21 cellular contexts compared by ENCODE assay signal in genomic region chr6:169850746-169851145, GRCh38.
DNase-seq lines count a peak whose midpoint lies in the region; ATAC-seq, FAIRE-seq and TF ChIP-seq lines count a peak whose summit lies in the region.
"Had no signal": no experiment of that assay in that cellular context is flagged by ENCODE, and none has a peak within 500 bp of the region (broad histone marks: within the 10 kb centered on the region; RNA-seq: fewer than 3 reads in every experiment).

No MANE protein-coding gene starts in this region.

- ATAC-seq in activated CD8-positive, alpha-beta memory T cell treated with anti-CD3 and anti-CD28 coated beads, Interleukin-2, amount 10 ng/mL, durations not matched to agents 7 days and 5 days, result no peak
- ATAC-seq: CD8-positive, alpha-beta T cell; K562 had no signal

- FAIRE-seq in H54 (lab: Jason Lieb, UNC), result no peak
- FAIRE-seq: GM12892, H1, K562 had no signal

- H3K27ac ChIP-seq in colonic mucosa (no peak overlapping the region), neuronal stem cell (replicated peaks; ENCODE audit: low read length) (no peak overlapping the region), testis (no peak overlapping the region)

- H3K27me3 ChIP-seq in colonic mucosa (no peaks in the 10 kb centered on the region), neuronal stem cell (ENCODE audit: control insufficient read depth in 3 of 3, insufficient read depth in 3 of 3, low read depth in 1 of 3, low read length in 3 of 3) (peaks cover 0 to 15% (median 0%) of the 10 kb centered on the region in 3 experiments), testis (no peaks in the 10 kb centered on the region)

- no peak overlapping the region for H2AFZ ChIP-seq in neuronal stem cell (ENCODE audit: low read length)

- CTCF ChIA-PET in activated CD8-positive, alpha-beta memory T cell treated with anti-CD3 and anti-CD28 coated beads, Interleukin-2, amount 10 ng/mL, durations not matched to agents 7 days and 5 days (lab: Charles Lee), result interaction anchor here (1.1 kb wide), 1 partner anchor 19 kb away, joined by 3 read pairs; no protein-coding TSS in a partner anchor

- H3K14ac ChIP-seq in neuronal stem cell (ENCODE audit: low read length), result no peak overlapping the region

- WGBS in neuronal stem cell (ENCODE audit: extremely low coverage in 2 of 2, insufficient read length in 2 of 2, insufficient replicate concordance in 1 of 2), 2 donors, result no CpG with 5 or more reads among the region's 13 CpGs
- WGBS in testis, 2 donors, result 87 to 95% methylated on average over 11 to 13 of the region's 13 CpGs

- peaks cover 2% of the 10 kb centered on the region for H3K27me3 Mint-ChIP-seq in activated CD8-positive, alpha-beta memory T cell treated with anti-CD3 and anti-CD28 coated beads, Interleukin-2, amount 10 ng/mL, durations not matched to agents 7 days and 5 days
- H3K27me3 Mint-ChIP-seq in T-helper 2 cell treated with Interferon-gamma antibody and Interleukin-4, amounts not matched to agents 5 μg/mL and 100 μg/mL, for 36 hours (ENCODE audit: low read depth), result no peaks in the 10 kb centered on the region

- intact Hi-C loops in colonic mucosa (cut with DNase I) (no loop called here), testis (cut with DNase I; ENCODE audit: low total_unique reads) (no loop called here)

- H3K4me1 Mint-ChIP-seq in activated CD8-positive, alpha-beta memory T cell treated with anti-CD3 and anti-CD28 coated beads, Interleukin-2, amount 10 ng/mL, durations not matched to agents 7 days and 5 days, result no peaks in the 10 kb centered on the region
- no peaks in the 10 kb centered on the region for H3K4me1 Mint-ChIP-seq in T-helper 2 cell treated with Interferon-gamma antibody and Interleukin-4, amounts not matched to agents 5 μg/mL and 100 μg/mL, for 36 hours (ENCODE audit: low read depth)

- H3K36me3 ChIP-seq in colonic mucosa (no peaks in the 10 kb centered on the region), neuronal stem cell (replicated peaks in 1 of 2; ENCODE audit: control insufficient read depth in 2 of 2, insufficient read depth in 2 of 2, low read length in 2 of 2) (no peaks in the 10 kb centered on the region), testis (ENCODE audit: low read depth, missing control alignments) (no peaks in the 10 kb centered on the region)

- no peak overlapping the region for H3K4ac ChIP-seq in neuronal stem cell (ENCODE audit: low read length)

- no peak overlapping the region for H2BK12ac ChIP-seq in neuronal stem cell (ENCODE audit: low read length)

- H2BK15ac ChIP-seq in neuronal stem cell (ENCODE audit: low read length), result no peak overlapping the region

- no peak overlapping the region for H2BK5ac ChIP-seq in neuronal stem cell (ENCODE audit: low read length)

- no peak overlapping the region for H3K23ac ChIP-seq in neuronal stem cell (ENCODE audit: low read depth, low read length, poor library complexity)

- H3K9me3 ChIP-seq in colonic mucosa, result no peaks in the 10 kb centered on the region
- peaks cover 0 to 4% of the 10 kb centered on the region in 2 donors for H3K9me3 ChIP-seq in neuronal stem cell (replicated peaks in 1 of 2; ENCODE audit: control insufficient read depth in 2 of 2, insufficient read depth in 1 of 2, low read depth in 1 of 2, low read length in 2 of 2)
- H3K9me3 ChIP-seq in testis, result no peaks in the 10 kb centered on the region

- TF ChIP-seq CTCF in colonic mucosa (IDR thresholded peaks at IDR 0.05), result no peak
- no peak for TF ChIP-seq CTCF in testis (IDR thresholded peaks at IDR 0.05)

- no peak overlapping the region for H4K8ac ChIP-seq in neuronal stem cell (ENCODE audit: low read depth, low read length)

- no peaks in the 10 kb centered on the region for H3K36me3 Mint-ChIP-seq in activated CD8-positive, alpha-beta memory T cell treated with anti-CD3 and anti-CD28 coated beads, Interleukin-2, amount 10 ng/mL, durations not matched to agents 7 days and 5 days
- H3K36me3 Mint-ChIP-seq in T-helper 2 cell treated with Interferon-gamma antibody and Interleukin-4, amounts not matched to agents 5 μg/mL and 100 μg/mL, for 36 hours (ENCODE audit: low read depth), result no peaks in the 10 kb centered on the region
- H3K36me3 Mint-ChIP-seq: CD8-positive, alpha-beta T cell had no signal

- H3K4me3 ChIP-seq in colonic mucosa (no peak overlapping the region), neuronal stem cell (ENCODE audit: low read length in 2 of 2) (no peak overlapping the region), testis (no peak overlapping the region)
- H3K4me3 ChIP-seq: K562 had no signal

- H4K91ac ChIP-seq in neuronal stem cell (ENCODE audit: low read depth, low read length, poor library complexity), result no peak overlapping the region

- no peak overlapping the region for H2AK5ac ChIP-seq in neuronal stem cell (ENCODE audit: low read depth, low read length)

- peak; percentile 12 for DNase-seq in activated CD8-positive, alpha-beta memory T cell treated with anti-CD3 and anti-CD28 coated beads, Interleukin-2, amount 50 U/mL, for 48 hours
- no peak for DNase-seq in activated CD8-positive, alpha-beta memory T cell treated with anti-CD3 and anti-CD28 coated beads, Interleukin-2, amount 10 ng/mL, durations not matched to agents 7 days and 5 days
- DNase-seq in colonic mucosa, result peak; percentile 4
- no peak for DNase-seq in neuronal stem cell (ENCODE audit: low spot score)
- peak; percentile 2 for DNase-seq in testis
- DNase-seq in H54 (ENCODE audit: insufficient read length, low spot score), result no peak
- no peak for DNase-seq in T-helper 2 cell treated with Interferon-gamma antibody and Interleukin-4, amounts not matched to agents 5 μg/mL and 100 μg/mL, for 36 hours (ENCODE audit: low spot score)
- no peak for DNase-seq in SHP77 (lab: John Stamatoyannopoulos, UW)
- DNase-seq: Calu3, DMS53, MV-4-11, NCI-H1694 treated with DMSO at 0.1 percent for 48 hours, NCI-H2107, NCI-H510A, NCI-H748 treated with DMSO at 0.1 percent for 48 hours, OCI-M1, SIG-M5 had no signal

- H3K79me1 ChIP-seq in neuronal stem cell (ENCODE audit: low read depth, low read length), result no peaks in the 10 kb centered on the region

- H3K18ac ChIP-seq in neuronal stem cell (ENCODE audit: low read length), result peak overlapping the region; percentile 54

- no peak overlapping the region for H3K27ac Mint-ChIP-seq in activated CD8-positive, alpha-beta memory T cell treated with anti-CD3 and anti-CD28 coated beads, Interleukin-2, amount 10 ng/mL, durations not matched to agents 7 days and 5 days
- H3K27ac Mint-ChIP-seq in T-helper 2 cell treated with Interferon-gamma antibody and Interleukin-4, amounts not matched to agents 5 μg/mL and 100 μg/mL, for 36 hours, result no peak overlapping the region
- H3K27ac Mint-ChIP-seq: CD8-positive, alpha-beta T cell had no signal

- no peak for TF ChIP-seq POLR2A in testis (IDR thresholded peaks at IDR 0.05)
- TF ChIP-seq POLR2A in H54 (IDR thresholded peaks at IDR 0.05; ENCODE audit: low read depth, low read length), result no peak

- H3K4me3 Mint-ChIP-seq in activated CD8-positive, alpha-beta memory T cell treated with anti-CD3 and anti-CD28 coated beads, Interleukin-2, amount 10 ng/mL, durations not matched to agents 7 days and 5 days, result no peak overlapping the region
- H3K4me3 Mint-ChIP-seq in T-helper 2 cell treated with Interferon-gamma antibody and Interleukin-4, amounts not matched to agents 5 μg/mL and 100 μg/mL, for 36 hours, result no peak overlapping the region
- H3K4me3 Mint-ChIP-seq: CD8-positive, alpha-beta T cell had no signal

- H3K9me3 Mint-ChIP-seq in activated CD8-positive, alpha-beta memory T cell treated with anti-CD3 and anti-CD28 coated beads, Interleukin-2, amount 10 ng/mL, durations not matched to agents 7 days and 5 days (ENCODE audit: low read depth), result peaks cover 5% of the 10 kb centered on the region
- peaks cover 6% of the 10 kb centered on the region for H3K9me3 Mint-ChIP-seq in T-helper 2 cell treated with Interferon-gamma antibody and Interleukin-4, amounts not matched to agents 5 μg/mL and 100 μg/mL, for 36 hours
- H3K9me3 Mint-ChIP-seq: CD8-positive, alpha-beta T cell had no signal

- no peaks in the 10 kb centered on the region for H3K4me1 ChIP-seq in colonic mucosa
- H3K4me1 ChIP-seq in neuronal stem cell (ENCODE audit: control insufficient read depth in 2 of 2, insufficient read depth in 1 of 2, low read depth in 1 of 2, low read length in 2 of 2), result peaks cover 0 to 2% of the 10 kb centered on the region in 2 donors
- H3K4me1 ChIP-seq in testis, result no peaks in the 10 kb centered on the region

- no peak overlapping the region for H2BK120ac ChIP-seq in neuronal stem cell (ENCODE audit: low read depth, low read length)

- H3K9ac ChIP-seq in colonic mucosa (ENCODE audit: low read depth in 2 of 2, low read length in 2 of 2) (no peak overlapping the region), neuronal stem cell (ENCODE audit: low read depth, low read length, poor library complexity) (no peak overlapping the region)

- H3K4me2 ChIP-seq in neuronal stem cell (ENCODE audit: insufficient read depth, low read length, poor library complexity, severe bottlenecking), result no peak overlapping the region

Comparison
In these comparisons a context has a peak if more than half of its experiments do, and no peak if none do; other contexts are left out.
1. DNase-seq: peak in activated CD8-positive, alpha-beta memory T cell treated with anti-CD3 and anti-CD28 coated beads, Interleukin-2, amount 50 U/mL, for 48 hours (single experiment), colonic mucosa (single experiment) and testis (single experiment); none in activated CD8-positive, alpha-beta memory T cell treated with anti-CD3 and anti-CD28 coated beads, Interleukin-2, amount 10 ng/mL, durations not matched to agents 7 days and 5 days (single experiment), neuronal stem cell (single experiment), H54 (single experiment), T-helper 2 cell treated with Interferon-gamma antibody and Interleukin-4, amounts not matched to agents 5 μg/mL and 100 μg/mL, for 36 hours (single experiment) and SHP77 (0 of 2).